Comparison of ENCODE assay signal across 31 cellular contexts in genomic region chr4:114264452-114264851, GRCh38.
"Had no signal": no experiment of that assay in that cellular context is flagged by ENCODE, and none has a peak within 500 bp of the region (broad histone marks: within the 10 kb centered on the region; RNA-seq: fewer than 3 reads in every experiment).

No MANE protein-coding gene starts in this region.

- H3K4me3 ChIP-seq: dorsolateral prefrontal cortex, esophagus muscularis mucosa, gastroesophageal sphincter, ovary, psoas muscle, right atrium auricular region, stomach, uterus had no signal

- FAIRE-seq: colon, endothelial cell of umbilical vein had no signal

- DNase-seq: activated CD4-positive, alpha-beta memory T cell treated with anti-CD3 and anti-CD28 coated beads, Interleukin-2, amount 10 ng/mL, durations not matched to agents 7 days and 5 days; activated CD4-positive, alpha-beta T cell treated with anti-CD3 and anti-CD28 coated beads, Interleukin-2, amount 10 ng/mL, durations not matched to agents 24 days and 14 days; activated effector memory CD4-positive, alpha-beta T cell treated with anti-CD3 and anti-CD28 coated beads, Interleukin-2, amount 50 U/mL, for 16 hours; activated naive CD4-positive, alpha-beta T cell treated with anti-CD3 and anti-CD28 coated beads, Interleukin-2, amount 10 ng/mL, durations not matched to agents 7 days and 5 days; activated T-cell treated with anti-CD3 and anti-CD28 coated beads, Interleukin-2, amount 50 U/mL, for 72 hours; anterior cingulate cortex; central memory CD4-positive, alpha-beta T cell; dorsolateral prefrontal cortex; effector memory CD8-positive, alpha-beta T cell; head of caudate nucleus; hypothalamus; left cardiac atrium; mesendoderm; naive B cell; ovary; psoas muscle; stimulated activated CD4-positive, alpha-beta T cell treated with anti-CD3 and anti-CD28 coated beads, Interleukin-12 subunit alpha, Interleukin-12 subunit beta, amount 100 ng/mL, for 4 hours; stomach; T-cell; trophoblast cell; uterus had no signal

- H3K27ac ChIP-seq: dorsolateral prefrontal cortex, ovary, psoas muscle, right atrium auricular region, stomach, uterus, VCaP had no signal

- H3K4me3 Mint-ChIP-seq: activated CD4-positive, alpha-beta memory T cell treated with anti-CD3 and anti-CD28 coated beads, Interleukin-2, amount 10 ng/mL, durations not matched to agents 7 days and 5 days; activated CD4-positive, alpha-beta T cell treated with anti-CD3 and anti-CD28 coated beads, Interleukin-2, amount 10 ng/mL, durations not matched to agents 24 days and 14 days; activated naive CD4-positive, alpha-beta T cell treated with anti-CD3 and anti-CD28 coated beads, Interleukin-2, amount 10 ng/mL, durations not matched to agents 7 days and 5 days; activated T-cell treated with anti-CD3 and anti-CD28 coated beads, Interleukin-2, amount 50 U/mL, for 72 hours; brain; effector memory CD8-positive, alpha-beta T cell; naive B cell; stimulated activated memory B cell treated with anti-CD40 and anti-IgM and Interleukin-4, amounts not matched to agents 10 μg/mL and 1 μg/mL and 100 μg/mL, for 72 hours; T-cell; T-helper 2 cell treated with Interferon-gamma antibody and Interleukin-4, amounts not matched to agents 5 μg/mL and 100 μg/mL, for 36 hours had no signal

- H3K9me3 ChIP-seq: esophagus muscularis mucosa, gastroesophageal sphincter, ovary, psoas muscle, right atrium auricular region, stomach, uterus had no signal

- H3K27ac Mint-ChIP-seq: activated CD4-positive, alpha-beta memory T cell treated with anti-CD3 and anti-CD28 coated beads, Interleukin-2, amount 10 ng/mL, durations not matched to agents 7 days and 5 days; activated CD4-positive, alpha-beta T cell treated with anti-CD3 and anti-CD28 coated beads, Interleukin-2, amount 10 ng/mL, durations not matched to agents 24 days and 14 days; activated naive CD4-positive, alpha-beta T cell treated with anti-CD3 and anti-CD28 coated beads, Interleukin-2, amount 10 ng/mL, durations not matched to agents 7 days and 5 days; activated T-cell treated with anti-CD3 and anti-CD28 coated beads, Interleukin-2, amount 50 U/mL, for 72 hours; brain; effector memory CD8-positive, alpha-beta T cell; naive B cell; stimulated activated memory B cell treated with anti-CD40 and anti-IgM and Interleukin-4, amounts not matched to agents 10 μg/mL and 1 μg/mL and 100 μg/mL, for 72 hours; T-cell; T-helper 2 cell treated with Interferon-gamma antibody and Interleukin-4, amounts not matched to agents 5 μg/mL and 100 μg/mL, for 36 hours had no signal

- H3K4me1 ChIP-seq: gastroesophageal sphincter, psoas muscle, right atrium auricular region, uterus had no signal

- H3K36me3 ChIP-seq: esophagus muscularis mucosa, gastroesophageal sphincter, ovary, right atrium auricular region, stomach, uterus had no signal

- ATAC-seq: activated CD4-positive, CD25-positive, alpha-beta regulatory T cell treated with anti-CD3 and anti-CD28 coated beads, Interleukin-2, amount 50 U/mL, for 24 hours; activated T-cell treated with anti-CD3 and anti-CD28 coated beads, Interleukin-2, amount 50 U/mL, for 72 hours; effector memory CD8-positive, alpha-beta T cell; gastroesophageal sphincter; left cardiac atrium; psoas muscle; stimulated activated memory B cell treated with anti-CD40 and anti-IgM and Interleukin-4, amounts not matched to agents 10 μg/mL and 1 μg/mL and 100 μg/mL, for 72 hours; T-cell had no signal

- H3K27me3 ChIP-seq: dorsolateral prefrontal cortex, esophagus muscularis mucosa, gastroesophageal sphincter, ovary, right atrium auricular region, stomach, uterus had no signal

- H3K36me3 Mint-ChIP-seq: activated naive CD4-positive, alpha-beta T cell treated with anti-CD3 and anti-CD28 coated beads, Interleukin-2, amount 10 ng/mL, durations not matched to agents 7 days and 5 days; brain; naive B cell; stimulated activated memory B cell treated with anti-CD40 and anti-IgM and Interleukin-4, amounts not matched to agents 10 μg/mL and 1 μg/mL and 100 μg/mL, for 72 hours; T-cell had no signal

- H3K9me3 Mint-ChIP-seq: activated CD4-positive, alpha-beta memory T cell treated with anti-CD3 and anti-CD28 coated beads, Interleukin-2, amount 10 ng/mL, durations not matched to agents 7 days and 5 days; activated CD4-positive, alpha-beta T cell treated with anti-CD3 and anti-CD28 coated beads, Interleukin-2, amount 10 ng/mL, durations not matched to agents 24 days and 14 days; activated naive CD4-positive, alpha-beta T cell treated with anti-CD3 and anti-CD28 coated beads, Interleukin-2, amount 10 ng/mL, durations not matched to agents 7 days and 5 days; activated T-cell treated with anti-CD3 and anti-CD28 coated beads, Interleukin-2, amount 50 U/mL, for 72 hours; stimulated activated memory B cell treated with anti-CD40 and anti-IgM and Interleukin-4, amounts not matched to agents 10 μg/mL and 1 μg/mL and 100 μg/mL, for 72 hours; T-cell; T-helper 2 cell treated with Interferon-gamma antibody and Interleukin-4, amounts not matched to agents 5 μg/mL and 100 μg/mL, for 36 hours had no signal

- H3K4me1 Mint-ChIP-seq: activated CD4-positive, alpha-beta memory T cell treated with anti-CD3 and anti-CD28 coated beads, Interleukin-2, amount 10 ng/mL, durations not matched to agents 7 days and 5 days; activated CD4-positive, alpha-beta T cell treated with anti-CD3 and anti-CD28 coated beads, Interleukin-2, amount 10 ng/mL, durations not matched to agents 24 days and 14 days; activated naive CD4-positive, alpha-beta T cell treated with anti-CD3 and anti-CD28 coated beads, Interleukin-2, amount 10 ng/mL, durations not matched to agents 7 days and 5 days; brain; naive B cell; stimulated activated memory B cell treated with anti-CD40 and anti-IgM and Interleukin-4, amounts not matched to agents 10 μg/mL and 1 μg/mL and 100 μg/mL, for 72 hours; T-cell had no signal

- H3K27me3 Mint-ChIP-seq: activated CD4-positive, alpha-beta memory T cell treated with anti-CD3 and anti-CD28 coated beads, Interleukin-2, amount 10 ng/mL, durations not matched to agents 7 days and 5 days; activated CD4-positive, alpha-beta T cell treated with anti-CD3 and anti-CD28 coated beads, Interleukin-2, amount 10 ng/mL, durations not matched to agents 24 days and 14 days; activated naive CD4-positive, alpha-beta T cell treated with anti-CD3 and anti-CD28 coated beads, Interleukin-2, amount 10 ng/mL, durations not matched to agents 7 days and 5 days; brain; effector memory CD8-positive, alpha-beta T cell; naive B cell; T-cell had no signal
